9 cellular contexts compared by ENCODE assay signal in genomic region chr14:72614365-72614764, GRCh38.
"Had no signal": no experiment of that assay in that cellular context is flagged by ENCODE, and none has a peak within 500 bp of the region (broad histone marks: within the 10 kb centered on the region; RNA-seq: fewer than 3 reads in every experiment).

No MANE protein-coding gene starts in this region.

- H3K4me3 ChIP-seq: SJSA1 had no signal

- H3K27me3 ChIP-seq: SJSA1 had no signal

- DNase-seq: activated CD4-positive, alpha-beta T cell treated with anti-CD3 and anti-CD28 coated beads, Interleukin-2, amount 50 U/mL, for 48 hours; activated naive CD4-positive, alpha-beta T cell treated with anti-CD3 and anti-CD28 coated beads, Interleukin-2, amount 10 ng/mL, durations not matched to agents 7 days and 5 days; caudate nucleus; cortex of kidney; effector memory CD4-positive, alpha-beta T cell; SW 1271 had no signal

- H3K36me3 ChIP-seq: SJSA1 had no signal

- H3K9me3 ChIP-seq: SJSA1 had no signal

- ATAC-seq: activated CD4-positive, CD25-positive, alpha-beta regulatory T cell treated with anti-CD3 and anti-CD28 coated beads, Interleukin-2, amount 50 U/mL, for 24 hours; activated T-helper 17 cell treated with anti-CD3 and anti-CD28 coated beads, Interleukin-2, amount 50 U/mL, for 72 hours had no signal
